ENCODE assay signal across 8 cellular contexts in genomic region chr12:82357845-82358199, GRCh38. TPM values are rescaled to one million over a fixed set of nuclear protein-coding genes. Genes with fewer than 3 reads are reported as not detected.
A peak's percentile ranks its signal among the peaks of the same experiment; 100 is the strongest.
DNase-seq lines count a peak whose midpoint lies in the region; ATAC-seq, FAIRE-seq and TF ChIP-seq lines count a peak whose summit lies in the region.

No MANE protein-coding gene starts in this region.

- TF ChIP-seq CTCF in A549 (IDR thresholded peaks at IDR 0.05) (no peak), brain (conservative IDR thresholded peaks at IDR 0.05) (no peak)

- H3K9me3 ChIP-seq in A549 (no peaks in the 10 kb centered on the region), HUES48 (ENCODE audit: control insufficient read depth, insufficient read depth, low read length) (no peaks in the 10 kb centered on the region), mononuclear cell (ENCODE audit: low read depth, low read length) (no peaks in the 10 kb centered on the region)

- H3K4me1 Mint-ChIP-seq in brain, result peaks cover 62% of the 10 kb centered on the region

- peaks cover 42% of the 10 kb centered on the region for H3K36me3 Mint-ChIP-seq in brain

- TF ChIP-seq POLR2A in A549 (IDR thresholded peaks at IDR 0.05; ENCODE audit: low read length), result no peak

- CTCF ChIA-PET in A549 (lab: Yijun Ruan, JAX), result interaction anchor here (0.6 to 2.0 kb wide), 18 partner anchors 8 to 1887 kb away, joined by 3 to 10 read pairs (median 4); partner anchors contain the start of gene TMTC2

- H3K27me3 Mint-ChIP-seq in brain, result peaks cover 10% of the 10 kb centered on the region

- H3K4me3 ChIP-seq in A549 (peak overlapping the region; percentile 90), HUES48 (ENCODE audit: low read depth, low read length) (peak overlapping the region; percentile 98), mononuclear cell (ENCODE audit: low read length) (peak overlapping the region; percentile 97)

- peak overlapping the region; percentile 98 to 100 (median 99) for H3K27ac Mint-ChIP-seq in brain

- H3K27ac ChIP-seq in A549 (peak overlapping the region; percentile 94 to 97), HUES48 (ENCODE audit: low read depth, low read length) (peak overlapping the region; percentile 96)

- peak overlapping the region; percentile 70 for H3K4me2 ChIP-seq in A549

- no peak for TF ChIP-seq RAD21 in A549 (conservative IDR thresholded peaks at IDR 0.05 in 1 of 2, IDR thresholded peaks at IDR 0.05 in 1 of 2)

- POLR2A ChIA-PET in A549 (lab: Yijun Ruan, JAX), result interaction anchor here (0.8 to 1.0 kb wide), 5 partner anchors 12 to 328 kb away, joined by 3 to 7 read pairs (median 4); partner anchors contain the start of gene TMTC2

- H3K4me1 ChIP-seq in A549 (peaks cover 13% of the 10 kb centered on the region; the same call in 2 of the 3 replicates), HUES48 (ENCODE audit: control insufficient read depth, insufficient read depth, low read length) (peaks cover 6% of the 10 kb centered on the region; the same call in 1 of the 2 replicates), mononuclear cell (ENCODE audit: insufficient read depth, low read length) (peaks cover 26% of the 10 kb centered on the region)

- no peak for TF ChIP-seq EP300 in A549 (IDR thresholded peaks at IDR 0.05)

- H3K27me3 ChIP-seq in HUES48 (ENCODE audit: control insufficient read depth, insufficient read depth, low read length), result no peaks in the 10 kb centered on the region
- H3K27me3 ChIP-seq in mononuclear cell (ENCODE audit: insufficient read depth, low read length), result no peaks in the 10 kb centered on the region

- no peak for FAIRE-seq in A549 (lab: Jason Lieb, UNC)

- H3K4me3 Mint-ChIP-seq in brain, result peak overlapping the region; percentile 98 to 100 (median 98)

- WGBS in A549 (ENCODE audit: missing lambda C conversion rate), result 4% methylated on average over 10 of the region's 10 CpGs

- peak in 1 of 2 experiments; percentile 1; a peak in 1 of 6 replicates for ATAC-seq in A549
- no peak for ATAC-seq in GM21360 (IDR thresholded peaks at IDR 0.05; ENCODE audit: unreplicated experiment)

- DNase-seq in A549 (ENCODE audit: low read depth in 1 of 2, low spot score in 1 of 2) (peak in 1 of 2 experiments; percentile 11), AG08395 (ENCODE audit: low spot score) (no peak), NCI-H1092 treated with DMSO at 0.1 percent for 48 hours (lab: John Stamatoyannopoulos, UW) (no peak)
- no peak for DNase-seq in stimulated activated CD8-positive, alpha-beta memory T cell treated with anti-CD3 and anti-CD28 coated beads, Interleukin-4, amount 100 ng/mL, for 48 hours

- H3K36me3 ChIP-seq in HUES48 (ENCODE audit: control insufficient read depth, insufficient read depth, low read length), result peaks cover 42% of the 10 kb centered on the region

- peak overlapping the region; percentile 99 for H3K9ac ChIP-seq in HUES48 (ENCODE audit: low read depth, low read length)

- H3K9me3 Mint-ChIP-seq in brain, result peaks cover 0 to 3% (median 0%) of the 10 kb centered on the region in 5 experiments

TF ChIP-seq in A549, 52 proteins besides CTCF, POLR2A, EP300 and RAD21:
- no peak for TF ChIP-seq FOXS1 (CRISPR knock-in tag; IDR thresholded peaks at IDR 0.05)
- no peak for TF ChIP-seq KDM5A (IDR thresholded peaks at IDR 0.05)
- TF ChIP-seq HDAC2 (IDR thresholded peaks at IDR 0.05), result no peak
- TF ChIP-seq MAFK (IDR thresholded peaks at IDR 0.05; ENCODE audit: partially characterized antibody), result no peak
- no peak for TF ChIP-seq GATA3 (IDR thresholded peaks at IDR 0.05; ENCODE audit: borderline replicate concordance)
- TF ChIP-seq E2F6 (IDR thresholded peaks at IDR 0.05; ENCODE audit: borderline replicate concordance, low read depth), result no peak
- no peak for TF ChIP-seq FOSL2 (IDR thresholded peaks at IDR 0.05)
- TF ChIP-seq FOSL2 (CRISPR knock-in tag; IDR thresholded peaks at IDR 0.05), result no peak
- TF ChIP-seq MAZ (IDR thresholded peaks at IDR 0.05; ENCODE audit: borderline replicate concordance, low read depth, low read length), result no peak
- TF ChIP-seq SREBF2 (IDR thresholded peaks at IDR 0.05), result no peak
- TF ChIP-seq ATOH8 (CRISPR knock-in tag; IDR thresholded peaks at IDR 0.05; ENCODE audit: low read depth), result no peak
- TF ChIP-seq ZC3H11A (IDR thresholded peaks at IDR 0.05), result no peak
- TF ChIP-seq JUNB (IDR thresholded peaks at IDR 0.05), result no peak
- no peak for TF ChIP-seq TP53 (CRISPR knock-in tag; IDR thresholded peaks at IDR 0.05)
- no peak for TF ChIP-seq ZFP36 (IDR thresholded peaks at IDR 0.05; ENCODE audit: borderline replicate concordance, partially characterized antibody)
- TF ChIP-seq HOXB13 (CRISPR knock-in tag; IDR thresholded peaks at IDR 0.05; ENCODE audit: low read depth), result no peak
- no peak for TF ChIP-seq RNF2 (IDR thresholded peaks at IDR 0.05; ENCODE audit: borderline replicate concordance, low read depth)
TF ChIP-seq in A549: peak in this region for 0.

RNA-seq across cellular contexts. Expression of gene CCDC59, which starts 0.4 kb away (rescaled TPM):
- polyA plus RNA-seq in A549 (2011; rRNA removed), result 38.0 and 70.4 TPM in 2 replicates
- 25.2 and 47.9 TPM in 2 replicates for polyA plus RNA-seq in A549 (2012; cell fraction: cytosol; rRNA removed)
- polyA plus RNA-seq in A549 (2012; cell fraction: nucleus; rRNA removed), result 8.7 and 12.0 TPM in 2 replicates
- 62.0 to 66.9 TPM (median 64.2 TPM) in 3 replicates for polyA plus RNA-seq in A549 (2017; fragmentation: RNase III; extraction: RNeasy Plus Mini Kit Qiagen cat#74134 plus additional on column Dnase treatment)
- 10.9 and 17.0 TPM in 2 replicates for polyA minus RNA-seq in A549 (2011; rRNA and poly(A)+ RNA removed)
- polyA plus RNA-seq in brain (ENCODE audit: insufficient read depth, low read depth, low replicate concordance), result 14.8 TPM
- 232 TPM for total RNA-seq in mononuclear cell

RNA-seq across cellular contexts. Expression of gene METTL25, which starts 0.5 kb away (rescaled TPM):
- polyA plus RNA-seq in A549 (2011; rRNA removed) (4.0 and 6.3 TPM in 2 replicates), A549 (2017; fragmentation: RNase III; extraction: RNeasy Plus Mini Kit Qiagen cat#74134 plus additional on column Dnase treatment) (3.1 to 3.8 TPM (median 3.1 TPM) in 3 replicates), brain (ENCODE audit: insufficient read depth, low read depth, low replicate concordance) (1.7 TPM)
- 4.0 and 4.7 TPM in 2 replicates for polyA plus RNA-seq in A549 (2012; cell fraction: cytosol; rRNA removed)
- polyA plus RNA-seq in A549 (2012; cell fraction: nucleus; rRNA removed), result 3.2 and 4.8 TPM in 2 replicates
- 4.4 and 6.6 TPM in 2 replicates for polyA minus RNA-seq in A549 (2011; rRNA and poly(A)+ RNA removed)
- 45.8 TPM for total RNA-seq in mononuclear cell
